ENCODE assay signal across 8 cellular contexts in genomic region chr20:50957276-50957675, GRCh38. TPM values are rescaled to one million over a fixed set of nuclear protein-coding genes. Genes with fewer than 3 reads are reported as not detected.
DNase-seq lines count a peak whose midpoint lies in the region; ATAC-seq and TF ChIP-seq lines count a peak whose summit lies in the region.

No MANE protein-coding gene starts in this region.

- H3K27ac Mint-ChIP-seq in activated T-cell treated with anti-CD3 and anti-CD28 coated beads, Interleukin-2, amount 50 U/mL, for 24 hours: peak overlapping the region; percentile 100
- peak overlapping the region; percentile 99 for H3K27ac Mint-ChIP-seq in type B pancreatic cell

- no peak for DNase-seq in activated T-cell treated with anti-CD3 and anti-CD28 coated beads, Interleukin-2, amount 50 U/mL, for 24 hours
- DNase-seq in activated T-cell treated with anti-CD3 and anti-CD28 coated beads, Interleukin-2, amount 50 U/mL, for 1 hour: no peak
- peak in 1 of 7 donors; percentile 57 for DNase-seq in adrenal gland
- DNase-seq in left lobe of liver (ENCODE audit: low spot score): no peak
- DNase-seq in type B pancreatic cell (ENCODE audit: extremely low spot score, unreplicated experiment): no peak
- DNase-seq in stimulated activated CD8-positive, alpha-beta memory T cell treated with anti-CD3 and anti-CD28 coated beads, Interleukin-4, amount 100 ng/mL, for 48 hours: no peak

- TF ChIP-seq CTCF in adrenal gland (IDR thresholded peaks at IDR 0.05) (no peak), type B pancreatic cell (conservative IDR thresholded peaks at IDR 0.05) (no peak)

- H3K9me3 Mint-ChIP-seq in activated T-cell treated with anti-CD3 and anti-CD28 coated beads, Interleukin-2, amount 50 U/mL, for 24 hours: no peaks in the 10 kb centered on the region
- no peaks in the 10 kb centered on the region for H3K9me3 Mint-ChIP-seq in type B pancreatic cell

- H3K27me3 Mint-ChIP-seq in activated T-cell treated with anti-CD3 and anti-CD28 coated beads, Interleukin-2, amount 50 U/mL, for 24 hours: no peaks in the 10 kb centered on the region
- H3K27me3 Mint-ChIP-seq in type B pancreatic cell: no peaks in the 10 kb centered on the region

- H3K4me1 ChIP-seq in adrenal gland (replicated peaks in 1 of 2): peaks cover 22 to 72% of the 10 kb centered on the region in 2 donors

- H3K4me3 Mint-ChIP-seq in activated T-cell treated with anti-CD3 and anti-CD28 coated beads, Interleukin-2, amount 50 U/mL, for 24 hours: peak overlapping the region; percentile 93
- peak overlapping the region; percentile 96 for H3K4me3 Mint-ChIP-seq in type B pancreatic cell

- ATAC-seq in left lobe of liver (peak; percentile 35), HG03095 (IDR thresholded peaks at IDR 0.05; ENCODE audit: unreplicated experiment) (no peak), GM18502 (IDR thresholded peaks at IDR 0.05; ENCODE audit: poor library complexity, unreplicated experiment) (no peak)

- H3K4me3 ChIP-seq in adrenal gland: peak overlapping the region in 2 of 4 donors; percentile 81 to 96

- no peak for TF ChIP-seq POLR2A in adrenal gland (IDR thresholded peaks at IDR 0.05)

- WGBS in adrenal gland, 4 donors: 9 to 15% (median 11%) methylated on average over 7 of the region's 7 CpGs

- H3K9me3 ChIP-seq in adrenal gland (replicated peaks in 1 of 3): no peaks in the 10 kb centered on the region

- no peaks in the 10 kb centered on the region for H3K27me3 ChIP-seq in adrenal gland

- intact Hi-C loops in adrenal gland (cut with DNase I): no loop called here

- peaks cover 0 to 13% of the 10 kb centered on the region in 2 donors for H3K36me3 ChIP-seq in adrenal gland (replicated peaks in 1 of 2)

- H3K4me1 Mint-ChIP-seq in activated T-cell treated with anti-CD3 and anti-CD28 coated beads, Interleukin-2, amount 50 U/mL, for 24 hours (ENCODE audit: low read depth): peaks cover 72% of the 10 kb centered on the region
- peaks cover 20% of the 10 kb centered on the region for H3K4me1 Mint-ChIP-seq in type B pancreatic cell (ENCODE audit: unreplicated experiment)

- H3K36me3 Mint-ChIP-seq in activated T-cell treated with anti-CD3 and anti-CD28 coated beads, Interleukin-2, amount 50 U/mL, for 24 hours (ENCODE audit: low read depth): peaks cover 92% of the 10 kb centered on the region
- H3K36me3 Mint-ChIP-seq in type B pancreatic cell: peaks cover 7% of the 10 kb centered on the region

- peak overlapping the region in 4 of 5 donors; percentile 89 to 97 (median 92) for H3K27ac ChIP-seq in adrenal gland

RNA-seq across cellular contexts. Expression of gene DPM1, which starts 1.1 kb away (rescaled TPM):
- total RNA-seq in adrenal gland: 10 to 100 TPM; 33.2 to 64.6 (median 42.9) TPM
- 100 to 1,000 TPM in 1 of 3 donors, 10 to 100 TPM in 2; 21.0 to 145 (median 23.2) TPM for polyA plus RNA-seq in adrenal gland
- 13.6 TPM for total RNA-seq in left lobe of liver
- total RNA-seq in type B pancreatic cell (ENCODE audit: low replicate concordance): 36.2 and 40.8 TPM in 2 replicates

RNA-seq across cellular contexts. Expression of gene MOCS3, which starts 1.3 kb away (rescaled TPM):
- total RNA-seq in adrenal gland (1 to 10 TPM; 4.2 to 7.5 (median 5.9) TPM), left lobe of liver (2.6 TPM), type B pancreatic cell (ENCODE audit: low replicate concordance) (7.4 and 8.2 TPM in 2 replicates)
- polyA plus RNA-seq in adrenal gland: 1 to 10 TPM; 1.0 to 3.3 (median 1.1) TPM

RNA-seq across cellular contexts. Expression of gene ADNP, which starts 26.0 kb away (rescaled TPM):
- total RNA-seq in adrenal gland (10 to 100 TPM; 32.4 to 76.4 (median 54.2) TPM), left lobe of liver (21.1 TPM), type B pancreatic cell (ENCODE audit: low replicate concordance) (81.7 and 103 TPM in 2 replicates)
- 10 to 100 TPM; 37.8 to 64.7 (median 54.6) TPM for polyA plus RNA-seq in adrenal gland
